ENCODE assay signal across 8 cellular contexts in the genomic region with DNA sequence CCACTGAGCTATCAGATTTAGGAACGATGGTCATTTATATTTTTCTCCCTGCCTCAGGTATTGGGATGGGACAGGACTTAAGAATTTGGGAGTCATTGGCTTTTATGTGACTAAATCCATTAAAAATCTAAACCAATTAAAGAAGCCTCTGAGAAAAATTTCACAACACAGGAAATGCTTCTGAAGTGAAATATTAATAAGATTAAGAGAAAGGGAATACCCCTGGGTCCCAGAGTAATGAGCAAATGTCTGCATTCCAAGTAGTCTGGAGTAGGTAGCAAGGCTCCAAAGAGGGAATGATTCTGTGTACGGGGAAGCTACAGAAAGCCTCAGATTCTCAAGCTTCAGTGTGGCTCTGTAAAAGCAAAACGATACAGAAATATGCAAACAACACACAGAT. TPM values are rescaled to one million over a fixed set of nuclear protein-coding genes. Genes with fewer than 3 reads are reported as not detected.
DNase-seq lines count a peak whose midpoint lies in the region; ATAC-seq and TF ChIP-seq lines count a peak whose summit lies in the region.

No MANE protein-coding gene starts in this region.

- no peak for DNase-seq in activated naive CD4-positive, alpha-beta T cell treated with anti-CD3 and anti-CD28 coated beads, Interleukin-2, amount 10 ng/mL, durations not matched to agents 7 days and 5 days
- no peak for DNase-seq in activated naive CD4-positive, alpha-beta T cell treated with anti-CD3 and anti-CD28 coated beads, Interleukin-2, amount 50 U/mL, for 16 hours
- peak; percentile 70 for DNase-seq in amniotic epithelial cell (ENCODE audit: low read depth)
- no peak for DNase-seq in left lung
- DNase-seq in medulla oblongata (ENCODE audit: extremely low spot score): no peak
- DNase-seq in MV-4-11 (lab: John Stamatoyannopoulos, UW): no peak

- peaks cover 40% of the 10 kb centered on the region for H3K4me1 Mint-ChIP-seq in activated naive CD4-positive, alpha-beta T cell treated with anti-CD3 and anti-CD28 coated beads, Interleukin-2, amount 10 ng/mL, durations not matched to agents 7 days and 5 days

- H3K27me3 Mint-ChIP-seq in activated naive CD4-positive, alpha-beta T cell treated with anti-CD3 and anti-CD28 coated beads, Interleukin-2, amount 10 ng/mL, durations not matched to agents 7 days and 5 days: peaks cover 25% of the 10 kb centered on the region

- peak overlapping the region; percentile 72 for H3K27ac Mint-ChIP-seq in activated naive CD4-positive, alpha-beta T cell treated with anti-CD3 and anti-CD28 coated beads, Interleukin-2, amount 10 ng/mL, durations not matched to agents 7 days and 5 days

- H3K27ac ChIP-seq in left lung (peak overlapping the region in 1 of 2 donors; percentile 28), urinary bladder (ENCODE audit: low read depth) (no peak overlapping the region)

- peak overlapping the region; percentile 76 to 82 for H3K4me3 ChIP-seq in left lung
- peak overlapping the region; percentile 66 for H3K4me3 ChIP-seq in urinary bladder (ENCODE audit: low read depth, low read length)

- no peaks in the 10 kb centered on the region for H3K9me3 ChIP-seq in left lung

- CTCF ChIA-PET in activated naive CD4-positive, alpha-beta T cell treated with anti-CD3 and anti-CD28 coated beads, Interleukin-2, amount 10 ng/mL, durations not matched to agents 7 days and 5 days (lab: Charles Lee): interaction anchor here (1.3 kb wide), 1 partner anchor 22 kb away, joined by 5 read pairs; no protein-coding TSS in a partner anchor

- H3K9me3 Mint-ChIP-seq in activated naive CD4-positive, alpha-beta T cell treated with anti-CD3 and anti-CD28 coated beads, Interleukin-2, amount 10 ng/mL, durations not matched to agents 7 days and 5 days: no peaks in the 10 kb centered on the region

- H3K36me3 Mint-ChIP-seq in activated naive CD4-positive, alpha-beta T cell treated with anti-CD3 and anti-CD28 coated beads, Interleukin-2, amount 10 ng/mL, durations not matched to agents 7 days and 5 days: peaks cover 6% of the 10 kb centered on the region

- intact Hi-C loops in left lung (cut with DNase I): no loop called here

- H3K27me3 ChIP-seq in left lung: peaks cover 0 to 18% of the 10 kb centered on the region in 2 donors

- H3K36me3 ChIP-seq in left lung (peaks cover 0 to 7% of the 10 kb centered on the region in 2 donors), urinary bladder (ENCODE audit: insufficient read depth) (no peaks in the 10 kb centered on the region)

- peak overlapping the region; percentile 99 for H3K4me3 Mint-ChIP-seq in activated naive CD4-positive, alpha-beta T cell treated with anti-CD3 and anti-CD28 coated beads, Interleukin-2, amount 10 ng/mL, durations not matched to agents 7 days and 5 days

- H3K4me1 ChIP-seq in left lung: peaks cover 8 to 20% of the 10 kb centered on the region in 2 donors
- peaks cover 3% of the 10 kb centered on the region for H3K4me1 ChIP-seq in urinary bladder (ENCODE audit: insufficient read depth)

- 23% methylated on average over 3 of the region's 3 CpGs for WGBS in urinary bladder

- ATAC-seq in left lung (peak; percentile 32), GM21717 (IDR thresholded peaks at IDR 0.05; ENCODE audit: unreplicated experiment) (no peak)

- TF ChIP-seq CTCF in left lung (IDR thresholded peaks at IDR 0.05): no peak

RNA-seq across cellular contexts. Expression of gene MED6, which starts 0.7 kb away (rescaled TPM):
- 10 to 100 TPM; 23.2 to 28.4 TPM for total RNA-seq in left lung
- total RNA-seq in urinary bladder: 69.3 TPM
- polyA plus RNA-seq in urinary bladder: 19.7 TPM

RNA-seq across cellular contexts. Expression of gene TTC9, which starts 40.6 kb away (rescaled TPM):
- total RNA-seq in left lung (1 to 10 TPM; 4.8 to 9.2 TPM), urinary bladder (1.7 TPM)
- polyA plus RNA-seq in urinary bladder: 0.96 TPM
